In the genomic region with DNA sequence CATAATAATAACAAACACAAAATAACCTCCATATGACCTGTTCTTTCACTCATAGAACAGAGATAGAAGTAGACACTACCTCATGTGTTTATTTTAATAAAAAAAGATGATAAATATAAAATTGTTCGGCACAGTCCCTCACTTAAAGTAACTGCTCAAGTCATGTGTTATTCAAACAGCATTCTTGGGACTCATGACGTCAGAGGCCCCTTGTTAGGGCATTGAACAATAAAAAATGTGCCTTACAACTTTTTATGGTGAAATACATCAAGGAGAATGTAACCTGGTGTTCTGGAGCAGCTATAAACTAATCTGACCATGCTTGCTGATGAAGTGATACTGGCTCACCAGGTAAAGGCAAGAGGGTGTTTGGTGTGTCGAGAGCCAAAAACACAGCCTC, we compare ENCODE assay signal across 14 cellular contexts. TPM values are rescaled to one million over a fixed set of nuclear protein-coding genes. Genes with fewer than 3 reads are reported as not detected.
DNase-seq lines count a peak whose midpoint lies in the region; ATAC-seq and TF ChIP-seq lines count a peak whose summit lies in the region.
"Had no signal": no experiment of that assay in that cellular context is flagged by ENCODE, and none has a peak within 500 bp of the region (broad histone marks: within the 10 kb centered on the region; RNA-seq: fewer than 3 reads in every experiment).

No MANE protein-coding gene starts in this region.

- ATAC-seq in HG03432 (IDR thresholded peaks at IDR 0.05; ENCODE audit: unreplicated experiment), result no peak

- H3K36me3 ChIP-seq in right atrium auricular region (no peaks in the 10 kb centered on the region), tibial artery (no peaks in the 10 kb centered on the region), osteoblast (ENCODE audit: insufficient read depth, low read length) (no peaks in the 10 kb centered on the region)
- H3K36me3 ChIP-seq in effector memory CD4-positive, alpha-beta T cell (ENCODE audit: control insufficient read depth, insufficient read depth, low read length), result no peaks in the 10 kb centered on the region
- H3K36me3 ChIP-seq: colonic mucosa, neural progenitor cell had no signal

- H3K27me3 ChIP-seq in right atrium auricular region (no peaks in the 10 kb centered on the region), tibial artery (no peaks in the 10 kb centered on the region), osteoblast (ENCODE audit: insufficient read depth, low read length) (no peaks in the 10 kb centered on the region)
- H3K27me3 ChIP-seq in effector memory CD4-positive, alpha-beta T cell (replicated peaks; ENCODE audit: control insufficient read depth, insufficient read depth, low read length, poor library complexity, severe bottlenecking), result no peaks in the 10 kb centered on the region
- H3K27me3 ChIP-seq: colonic mucosa, neural progenitor cell had no signal

- H3K4me3 ChIP-seq in right atrium auricular region, result no peak overlapping the region
- no peak overlapping the region for H3K4me3 ChIP-seq in effector memory CD4-positive, alpha-beta T cell (ENCODE audit: insufficient read depth, low read depth, low read length, poor library complexity, severe bottlenecking)
- no peak overlapping the region for H3K4me3 ChIP-seq in tibial artery
- H3K4me3 ChIP-seq in osteoblast (ENCODE audit: insufficient read depth, low read length), result no peak overlapping the region
- H3K4me3 ChIP-seq: colonic mucosa, neural progenitor cell, smooth muscle cell had no signal

- no peaks in the 10 kb centered on the region for H3K9me3 ChIP-seq in right atrium auricular region
- no peaks in the 10 kb centered on the region for H3K9me3 ChIP-seq in effector memory CD4-positive, alpha-beta T cell (ENCODE audit: control insufficient read depth, low read length)
- no peaks in the 10 kb centered on the region for H3K9me3 ChIP-seq in tibial artery
- no peaks in the 10 kb centered on the region for H3K9me3 ChIP-seq in osteoblast (ENCODE audit: low read depth, low read length)
- H3K9me3 ChIP-seq: colonic mucosa had no signal

- no peaks in the 10 kb centered on the region for H3K9me3 Mint-ChIP-seq in activated CD4-positive, alpha-beta memory T cell treated with anti-CD3 and anti-CD28 coated beads for 36 hours
- H3K9me3 Mint-ChIP-seq: immature natural killer cell had no signal

- no peaks in the 10 kb centered on the region for H3K36me3 Mint-ChIP-seq in activated CD4-positive, alpha-beta memory T cell treated with anti-CD3 and anti-CD28 coated beads for 36 hours
- H3K36me3 Mint-ChIP-seq: immature natural killer cell, neural progenitor cell had no signal

- DNase-seq in right atrium auricular region (ENCODE audit: low spot score) (no peak), cardiac septum (ENCODE audit: low spot score) (no peak), tibial artery (no peak), osteoblast (ENCODE audit: insufficient read length, low spot score, missing footprints) (no peak)
- no peak for DNase-seq in activated CD4-positive, alpha-beta memory T cell treated with anti-CD3 and anti-CD28 coated beads for 36 hours
- no peak for DNase-seq in effector memory CD4-positive, alpha-beta T cell
- DNase-seq: colonic mucosa, MM.1S, NCI-H1694, NCI-H748 treated with DMSO at 0.1 percent for 48 hours had no signal

- no peak overlapping the region for H2AFZ ChIP-seq in osteoblast (ENCODE audit: low read length)

- no peak overlapping the region for H3K4me3 Mint-ChIP-seq in activated CD4-positive, alpha-beta memory T cell treated with anti-CD3 and anti-CD28 coated beads for 36 hours
- H3K4me3 Mint-ChIP-seq: neural progenitor cell had no signal

- CTCF ChIA-PET in activated CD4-positive, alpha-beta memory T cell treated with anti-CD3 and anti-CD28 coated beads for 36 hours (lab: Charles Lee), result interaction anchor here (0.6 to 4.1 kb wide), 12 partner anchors 13 to 135 kb away, joined by 3 to 48 read pairs (median 6); a partner anchor contains a TSS

- peak overlapping the region; percentile 66 to 76 for H3K27ac ChIP-seq in right atrium auricular region
- peak overlapping the region; percentile 64 for H3K27ac ChIP-seq in effector memory CD4-positive, alpha-beta T cell (ENCODE audit: insufficient read depth, low read length, poor library complexity, severe bottlenecking)
- peak overlapping the region; percentile 62 to 71 for H3K27ac ChIP-seq in tibial artery
- H3K27ac ChIP-seq in osteoblast (ENCODE audit: low read depth, low read length), result no peak overlapping the region
- H3K27ac ChIP-seq: colonic mucosa, neural progenitor cell had no signal

- peaks cover 60% of the 10 kb centered on the region for H3K4me1 Mint-ChIP-seq in activated CD4-positive, alpha-beta memory T cell treated with anti-CD3 and anti-CD28 coated beads for 36 hours (ENCODE audit: low read depth)
- H3K4me1 Mint-ChIP-seq: neural progenitor cell had no signal

- no peak overlapping the region for H3K4me2 ChIP-seq in osteoblast (ENCODE audit: insufficient read depth, low read length)
- H3K4me2 ChIP-seq: neural progenitor cell, smooth muscle cell had no signal

- H3K79me2 ChIP-seq in osteoblast (ENCODE audit: insufficient read depth, low read length), result no peaks in the 10 kb centered on the region

- intact Hi-C loops in cardiac septum (cut with DNase I) (no loop called here), tibial artery (cut with DNase I; ENCODE audit: low total_unique reads) (no loop called here)
- intact Hi-C loops in activated CD4-positive, alpha-beta memory T cell treated with anti-CD3 and anti-CD28 coated beads for 36 hours (cut with micrococcal nuclease), result loop anchor here (1.0 to 10.0 kb wide), 3 partner anchors 8 to 482 kb away; a partner anchor contains a TSS

- no peaks in the 10 kb centered on the region for H3K27me3 Mint-ChIP-seq in activated CD4-positive, alpha-beta memory T cell treated with anti-CD3 and anti-CD28 coated beads for 36 hours

- POLR2A ChIA-PET in activated CD4-positive, alpha-beta memory T cell treated with anti-CD3 and anti-CD28 coated beads for 36 hours (lab: Charles Lee), result interaction anchor here (0.6 to 5.7 kb wide), 7 partner anchors 9 to 1991 kb away, joined by 3 to 84 read pairs (median 6); a partner anchor contains a TSS

- H4K20me1 ChIP-seq in osteoblast (ENCODE audit: insufficient read depth, low read length), result no peaks in the 10 kb centered on the region

- peaks cover 0 to 13% of the 10 kb centered on the region in 2 donors for H3K4me1 ChIP-seq in right atrium auricular region
- peaks cover 28% of the 10 kb centered on the region for H3K4me1 ChIP-seq in effector memory CD4-positive, alpha-beta T cell (ENCODE audit: control insufficient read depth, insufficient read depth, low read length, poor library complexity, severe bottlenecking)
- H3K4me1 ChIP-seq in tibial artery, result peaks cover 0 to 41% (median 17%) of the 10 kb centered on the region in 4 donors
- no peaks in the 10 kb centered on the region for H3K4me1 ChIP-seq in osteoblast (ENCODE audit: insufficient read depth, low read length)
- H3K4me1 ChIP-seq: colonic mucosa, neural progenitor cell had no signal

- TF ChIP-seq CTCF in right atrium auricular region (IDR thresholded peaks at IDR 0.05) (no peak), tibial artery (IDR thresholded peaks at IDR 0.05) (no peak), osteoblast (IDR thresholded peaks at IDR 0.05; ENCODE audit: extremely low read depth, low read depth, low read length) (no peak)

- peak overlapping the region; percentile 80 for H3K27ac Mint-ChIP-seq in activated CD4-positive, alpha-beta memory T cell treated with anti-CD3 and anti-CD28 coated beads for 36 hours
- H3K27ac Mint-ChIP-seq: neural progenitor cell had no signal

RNA-seq across cellular contexts. Expression of a gene that starts 12.2 kb away (rescaled TPM):
- total RNA-seq in right atrium auricular region, result 10 to 100 TPM; 69.3 to 75.0 TPM
- total RNA-seq in cardiac septum, result 58.8 TPM
- total RNA-seq in activated CD4-positive, alpha-beta memory T cell treated with anti-CD3 and anti-CD28 coated beads for 36 hours, result 10 to 100 TPM; 74.6 to 76.4 TPM
- total RNA-seq in osteoblast, result 87.5 and 115 TPM in 2 replicates
